ENCODE assay signal across 18 cellular contexts in the genomic region with DNA sequence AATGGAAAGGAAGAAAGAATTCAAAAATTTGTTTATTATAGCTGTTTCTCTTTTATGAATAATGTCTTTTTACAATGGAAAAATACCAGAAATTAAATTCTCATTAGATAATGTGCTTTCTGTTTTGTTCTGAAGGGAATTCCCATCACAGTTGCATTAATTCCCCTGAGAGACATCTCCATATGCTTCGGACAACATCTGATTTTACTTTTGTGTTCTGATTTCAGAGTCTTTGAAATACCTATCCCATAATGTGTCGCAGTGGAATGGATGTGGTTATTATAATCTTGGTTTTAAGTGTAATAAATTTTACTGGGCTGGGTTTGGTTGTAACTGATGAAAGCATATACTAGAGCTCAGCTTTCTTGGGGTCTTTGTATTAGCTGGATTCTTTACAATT. TPM values are rescaled to one million over a fixed set of nuclear protein-coding genes. Genes with fewer than 3 reads are reported as not detected.
DNase-seq lines count a peak whose midpoint lies in the region; ATAC-seq and TF ChIP-seq lines count a peak whose summit lies in the region.
"Had no signal": no experiment of that assay in that cellular context is flagged by ENCODE, and none has a peak within 500 bp of the region (broad histone marks: within the 10 kb centered on the region; RNA-seq: fewer than 3 reads in every experiment).

No MANE protein-coding gene starts in this region.

- H3K4me1 Mint-ChIP-seq in activated naive CD4-positive, alpha-beta T cell treated with anti-CD3 and anti-CD28 coated beads, Interleukin-2, amount 10 ng/mL, durations not matched to agents 7 days and 5 days = no peaks in the 10 kb centered on the region
- H3K4me1 Mint-ChIP-seq: activated T-helper 17 cell treated with anti-CD3 and anti-CD28 coated beads, Interleukin-2, amount 50 U/mL, for 72 hours; CD14-positive monocyte had no signal

- H3K4me2 ChIP-seq in OCI-LY3 (ENCODE audit: low read length) = peak overlapping the region; percentile 44

- TF ChIP-seq POLR2A in spleen (IDR thresholded peaks at IDR 0.05) = no peak

- DNase-seq in AG10803 (ENCODE audit: low read depth) (peak; percentile 92), fibroblast of the conjunctiva (ENCODE audit: low read depth) (peak; percentile 83), spleen (no peak)
- no peak for DNase-seq in activated T-cell treated with anti-CD3 and anti-CD28 coated beads, Interleukin-2, amount 50 U/mL, for 1 hour
- DNase-seq in activated naive CD4-positive, alpha-beta T cell treated with anti-CD3 and anti-CD28 coated beads, Interleukin-2, amount 10 ng/mL, durations not matched to agents 7 days and 5 days = no peak
- DNase-seq: activated CD4-positive, alpha-beta T cell treated with anti-CD3 and anti-CD28 coated beads, Interleukin-2, amount 50 U/mL, for 4 hours; hippocampal formation; KBM-7; NCI-H1417; NCI-H526; stimulated activated CD4-positive, alpha-beta T cell treated with anti-CD3 and anti-CD28 coated beads, Interleukin-12 subunit alpha, Interleukin-12 subunit beta, amount 100 ng/mL, for 4 hours; trophoblast cell had no signal

- no peaks in the 10 kb centered on the region for H3K36me3 ChIP-seq in OCI-LY3 (replicated peaks; ENCODE audit: low read depth, low read length)
- no peaks in the 10 kb centered on the region for H3K36me3 ChIP-seq in spleen
- H3K36me3 ChIP-seq: ascending aorta had no signal

- no peak for ATAC-seq in HG03097 (IDR thresholded peaks at IDR 0.05; ENCODE audit: low FRiP score, unreplicated experiment)
- no peak for ATAC-seq in HG03565 (IDR thresholded peaks at IDR 0.05; ENCODE audit: unreplicated experiment)
- ATAC-seq: activated T-helper 17 cell treated with anti-CD3 and anti-CD28 coated beads, Interleukin-2, amount 50 U/mL, for 72 hours had no signal

- no peak overlapping the region for H3K9ac ChIP-seq in OCI-LY3 (ENCODE audit: low read length)

- H3K27ac ChIP-seq in OCI-LY3 (ENCODE audit: low read length) (no peak overlapping the region), spleen (peak overlapping the region in 6 of 8 donors; percentile 44 to 75 (median 68))

- no peaks in the 10 kb centered on the region for H3K79me2 ChIP-seq in OCI-LY3 (ENCODE audit: low read length)

- H4K20me1 ChIP-seq in OCI-LY3 (ENCODE audit: insufficient read depth, low read length) = no peaks in the 10 kb centered on the region

- H3K4me3 ChIP-seq in AG10803 (ENCODE audit: low read length) (no peak overlapping the region), OCI-LY3 (ENCODE audit: low read length) (no peak overlapping the region), spleen (no peak overlapping the region)
- H3K4me3 ChIP-seq: ascending aorta had no signal

- H3K9me3 Mint-ChIP-seq in activated naive CD4-positive, alpha-beta T cell treated with anti-CD3 and anti-CD28 coated beads, Interleukin-2, amount 10 ng/mL, durations not matched to agents 7 days and 5 days = no peaks in the 10 kb centered on the region
- H3K9me3 Mint-ChIP-seq: activated T-helper 17 cell treated with anti-CD3 and anti-CD28 coated beads, Interleukin-2, amount 50 U/mL, for 72 hours; CD14-positive monocyte had no signal

- H3K4me3 Mint-ChIP-seq in activated naive CD4-positive, alpha-beta T cell treated with anti-CD3 and anti-CD28 coated beads, Interleukin-2, amount 10 ng/mL, durations not matched to agents 7 days and 5 days = no peak overlapping the region
- H3K4me3 Mint-ChIP-seq: activated T-helper 17 cell treated with anti-CD3 and anti-CD28 coated beads, Interleukin-2, amount 50 U/mL, for 72 hours; CD14-positive monocyte had no signal

- H3K4me1 ChIP-seq in OCI-LY3 (ENCODE audit: low read length) (peaks cover 51% of the 10 kb centered on the region), spleen (peaks cover 0 to 73% (median 24%) of the 10 kb centered on the region in 6 donors)

- no peak overlapping the region for H2AFZ ChIP-seq in OCI-LY3 (ENCODE audit: low read depth, low read length)

- H3K27ac Mint-ChIP-seq in activated naive CD4-positive, alpha-beta T cell treated with anti-CD3 and anti-CD28 coated beads, Interleukin-2, amount 10 ng/mL, durations not matched to agents 7 days and 5 days = no peak overlapping the region
- H3K27ac Mint-ChIP-seq: activated T-helper 17 cell treated with anti-CD3 and anti-CD28 coated beads, Interleukin-2, amount 50 U/mL, for 72 hours; CD14-positive monocyte had no signal

- no peaks in the 10 kb centered on the region for H3K9me3 ChIP-seq in OCI-LY3 (ENCODE audit: insufficient read depth, low read length)
- H3K9me3 ChIP-seq in spleen = no peaks in the 10 kb centered on the region
- H3K9me3 ChIP-seq: ascending aorta had no signal

- WGBS in spleen, 5 donors = 74 to 85% (median 76%) methylated on average over 2 of the region's 2 CpGs

- no peaks in the 10 kb centered on the region for H3K36me3 Mint-ChIP-seq in activated naive CD4-positive, alpha-beta T cell treated with anti-CD3 and anti-CD28 coated beads, Interleukin-2, amount 10 ng/mL, durations not matched to agents 7 days and 5 days
- H3K36me3 Mint-ChIP-seq: CD14-positive monocyte had no signal

- no peaks in the 10 kb centered on the region for H3K27me3 ChIP-seq in OCI-LY3 (ENCODE audit: low read depth, low read length)
- H3K27me3 ChIP-seq in spleen (replicated peaks in 1 of 7) = peaks cover 0 to 8% (median 0%) of the 10 kb centered on the region in 7 donors
- H3K27me3 ChIP-seq: ascending aorta had no signal

- CTCF ChIA-PET in activated naive CD4-positive, alpha-beta T cell treated with anti-CD3 and anti-CD28 coated beads, Interleukin-2, amount 10 ng/mL, durations not matched to agents 7 days and 5 days (lab: Charles Lee) = no interaction called here

- H3K27me3 Mint-ChIP-seq in activated naive CD4-positive, alpha-beta T cell treated with anti-CD3 and anti-CD28 coated beads, Interleukin-2, amount 10 ng/mL, durations not matched to agents 7 days and 5 days = peaks cover 6% of the 10 kb centered on the region

- intact Hi-C loops in spleen (cut with DNase I; ENCODE audit: low total_unique reads) = no loop called here

- TF ChIP-seq CTCF in AG10803 (conservative IDR thresholded peaks at IDR 0.05; ENCODE audit: low read length) (no peak), OCI-LY3 (IDR thresholded peaks at IDR 0.05; ENCODE audit: low read depth, low read length) (no peak), spleen (IDR thresholded peaks at IDR 0.05 in 8 of 11, conservative IDR thresholded peaks at IDR 0.05 in 3 of 11) (no peak)

RNA-seq across cellular contexts. Expression of a gene that starts 12.5 kb away (rescaled TPM):
- 100 to 1,000 TPM; 223 to 352 (median 318) TPM for total RNA-seq in spleen
- polyA plus RNA-seq in spleen = 10 to 100 TPM; 32.7 to 43.8 (median 41.4) TPM

Comparison
In these comparisons a context has a peak if more than half of its experiments do, and no peak if none do; other contexts are left out.
1. DNase-seq: peak in AG10803 (single experiment) and fibroblast of the conjunctiva (single experiment); none in spleen (single experiment), activated T-cell treated with anti-CD3 and anti-CD28 coated beads, Interleukin-2, amount 50 U/mL, for 1 hour (single experiment) and activated naive CD4-positive, alpha-beta T cell treated with anti-CD3 and anti-CD28 coated beads, Interleukin-2, amount 10 ng/mL, durations not matched to agents 7 days and 5 days (single experiment).